Comparison of ENCODE assay signal across 3 cellular contexts in the genomic region with DNA sequence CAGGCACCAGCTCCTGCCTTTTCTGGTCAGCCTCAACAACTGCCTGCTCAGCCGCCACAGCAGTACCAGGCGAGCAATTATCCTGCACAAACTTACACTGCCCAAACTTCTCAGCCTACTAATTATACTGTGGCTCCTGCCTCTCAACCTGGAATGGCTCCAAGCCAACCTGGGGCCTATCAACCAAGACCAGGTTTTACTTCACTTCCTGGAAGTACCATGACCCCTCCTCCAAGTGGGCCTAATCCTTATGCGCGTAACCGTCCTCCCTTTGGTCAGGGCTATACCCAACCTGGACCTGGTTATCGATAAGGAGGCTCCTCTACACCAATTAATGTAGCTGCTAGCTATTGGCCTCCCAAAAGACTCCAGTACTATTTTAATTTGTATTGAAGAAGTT.
TF ChIP-seq lines count a peak whose summit lies in the region.

No MANE protein-coding gene starts in this region.

TF ChIP-seq in liver, 16 proteins besides CTCF, POLR2A, EP300 and RAD21 (continued from another document):
- TF ChIP-seq TAF1 (conservative IDR thresholded peaks at IDR 0.05) (no peak), JUND (IDR thresholded peaks at IDR 0.05) (no peak), FOXA1 (IDR thresholded peaks at IDR 0.05) (no peak), SP1 (IDR thresholded peaks at IDR 0.05) (no peak), RXRA (IDR thresholded peaks at IDR 0.05) (no peak), YY1 (IDR thresholded peaks at IDR 0.05) (no peak), HNF4A (conservative IDR thresholded peaks at IDR 0.05) (no peak), GABPA (IDR thresholded peaks at IDR 0.05 in 1 of 2, conservative IDR thresholded peaks at IDR 0.05 in 1 of 2) (no peak)
- TF ChIP-seq, protein P1, sequence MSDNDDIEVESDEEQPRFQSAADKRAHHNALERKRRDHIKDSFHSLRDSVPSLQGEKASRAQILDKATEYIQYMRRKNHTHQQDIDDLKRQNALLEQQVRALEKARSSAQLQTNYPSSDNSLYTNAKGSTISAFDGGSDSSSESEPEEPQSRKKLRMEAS (IDR thresholded peaks at IDR 0.05) = no peak
- TF ChIP-seq, protein P2, sequence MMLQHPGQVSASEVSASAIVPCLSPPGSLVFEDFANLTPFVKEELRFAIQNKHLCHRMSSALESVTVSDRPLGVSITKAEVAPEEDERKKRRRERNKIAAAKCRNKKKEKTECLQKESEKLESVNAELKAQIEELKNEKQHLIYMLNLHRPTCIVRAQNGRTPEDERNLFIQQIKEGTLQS (IDR thresholded peaks at IDR 0.05) = no peak
- TF ChIP-seq, protein P3, sequence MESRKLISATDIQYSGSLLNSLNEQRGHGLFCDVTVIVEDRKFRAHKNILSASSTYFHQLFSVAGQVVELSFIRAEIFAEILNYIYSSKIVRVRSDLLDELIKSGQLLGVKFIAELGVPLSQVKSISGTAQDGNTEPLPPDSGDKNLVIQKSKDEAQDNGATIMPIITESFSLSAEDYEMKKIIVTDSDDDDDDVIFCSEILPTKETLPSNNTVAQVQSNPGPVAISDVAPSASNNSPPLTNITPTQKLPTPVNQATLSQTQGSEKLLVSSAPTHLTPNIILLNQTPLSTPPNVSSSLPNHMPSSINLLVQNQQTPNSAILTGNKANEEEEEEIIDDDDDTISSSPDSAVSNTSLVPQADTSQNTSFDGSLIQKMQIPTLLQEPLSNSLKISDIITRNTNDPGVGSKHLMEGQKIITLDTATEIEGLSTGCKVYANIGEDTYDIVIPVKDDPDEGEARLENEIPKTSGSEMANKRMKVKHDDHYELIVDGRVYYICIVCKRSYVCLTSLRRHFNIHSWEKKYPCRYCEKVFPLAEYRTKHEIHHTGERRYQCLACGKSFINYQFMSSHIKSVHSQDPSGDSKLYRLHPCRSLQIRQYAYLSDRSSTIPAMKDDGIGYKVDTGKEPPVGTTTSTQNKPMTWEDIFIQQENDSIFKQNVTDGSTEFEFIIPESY (IDR thresholded peaks at IDR 0.05) = no peak

TF ChIP-seq in HepG2, 621 proteins besides CTCF, POLR2A, EP300 and RAD21 (continued from another document):
- TF ChIP-seq ADNP (CRISPR knock-in tag; IDR thresholded peaks at IDR 0.05) (no peak), ZNF570 (CRISPR knock-in tag; IDR thresholded peaks at IDR 0.05; ENCODE audit: borderline replicate concordance) (no peak), ZNF124 (CRISPR knock-in tag; IDR thresholded peaks at IDR 0.05) (no peak), ZNF333 (CRISPR knock-in tag; IDR thresholded peaks at IDR 0.05; ENCODE audit: borderline replicate concordance) (no peak), SUZ12 (IDR thresholded peaks at IDR 0.05; ENCODE audit: low read depth, low read length) (no peak), TCF12 (IDR thresholded peaks at IDR 0.05) (no peak), TCF12 (CRISPR knock-in tag; IDR thresholded peaks at IDR 0.05) (no peak), MEIS2 (CRISPR knock-in tag; IDR thresholded peaks at IDR 0.05) (no peak), ZNF768 (CRISPR knock-in tag; IDR thresholded peaks at IDR 0.05) (no peak), SOX5 (CRISPR knock-in tag; IDR thresholded peaks at IDR 0.05; ENCODE audit: borderline replicate concordance) (no peak), FLYWCH1 (CRISPR knock-in tag; IDR thresholded peaks at IDR 0.05) (no peak), RXRA (CRISPR knock-in tag; IDR thresholded peaks at IDR 0.05) (no peak), CHCHD3 (CRISPR knock-in tag; IDR thresholded peaks at IDR 0.05) (no peak), ONECUT2 (CRISPR knock-in tag; IDR thresholded peaks at IDR 0.05) (no peak)
- TF ChIP-seq, protein P4, sequence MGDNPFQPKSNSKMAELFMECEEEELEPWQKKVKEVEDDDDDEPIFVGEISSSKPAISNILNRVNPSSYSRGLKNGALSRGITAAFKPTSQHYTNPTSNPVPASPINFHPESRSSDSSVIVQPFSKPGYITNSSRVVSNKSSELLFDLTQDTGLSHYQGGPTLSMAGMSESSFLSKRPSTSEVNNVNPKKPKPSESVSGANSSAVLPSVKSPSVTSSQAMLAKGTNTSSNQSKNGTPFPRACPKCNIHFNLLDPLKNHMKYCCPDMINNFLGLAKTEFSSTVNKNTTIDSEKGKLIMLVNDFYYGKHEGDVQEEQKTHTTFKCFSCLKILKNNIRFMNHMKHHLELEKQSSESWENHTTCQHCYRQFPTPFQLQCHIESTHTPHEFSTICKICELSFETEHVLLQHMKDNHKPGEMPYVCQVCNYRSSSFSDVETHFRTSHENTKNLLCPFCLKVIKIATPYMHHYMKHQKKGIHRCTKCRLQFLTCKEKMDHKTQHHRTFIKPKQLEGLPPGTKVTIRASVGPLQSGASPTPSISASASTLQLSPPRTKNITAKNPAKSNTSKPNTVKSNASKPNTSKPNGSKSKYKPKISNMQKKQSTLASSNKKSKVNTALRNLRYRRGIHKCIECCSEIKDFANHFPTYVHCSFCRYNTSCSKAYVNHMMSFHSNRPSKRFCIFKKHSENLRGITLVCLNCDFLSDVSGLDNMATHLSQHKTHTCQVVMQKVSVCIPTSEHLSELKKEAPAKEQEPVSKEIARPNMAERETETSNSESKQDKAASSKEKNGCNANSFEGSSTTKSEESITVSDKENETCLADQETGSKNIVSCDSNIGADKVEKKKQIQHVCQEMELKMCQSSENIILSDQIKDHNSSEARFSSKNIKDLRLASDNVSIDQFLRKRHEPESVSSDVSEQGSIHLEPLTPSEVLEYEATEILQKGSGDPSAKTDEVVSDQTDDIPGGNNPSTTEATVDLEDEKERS (CRISPR knock-in tag; IDR thresholded peaks at IDR 0.05) = no peak

TF ChIP-seq in WTC11, 78 proteins besides CTCF, POLR2A, EP300 and RAD21:
- TF ChIP-seq, protein P5, sequence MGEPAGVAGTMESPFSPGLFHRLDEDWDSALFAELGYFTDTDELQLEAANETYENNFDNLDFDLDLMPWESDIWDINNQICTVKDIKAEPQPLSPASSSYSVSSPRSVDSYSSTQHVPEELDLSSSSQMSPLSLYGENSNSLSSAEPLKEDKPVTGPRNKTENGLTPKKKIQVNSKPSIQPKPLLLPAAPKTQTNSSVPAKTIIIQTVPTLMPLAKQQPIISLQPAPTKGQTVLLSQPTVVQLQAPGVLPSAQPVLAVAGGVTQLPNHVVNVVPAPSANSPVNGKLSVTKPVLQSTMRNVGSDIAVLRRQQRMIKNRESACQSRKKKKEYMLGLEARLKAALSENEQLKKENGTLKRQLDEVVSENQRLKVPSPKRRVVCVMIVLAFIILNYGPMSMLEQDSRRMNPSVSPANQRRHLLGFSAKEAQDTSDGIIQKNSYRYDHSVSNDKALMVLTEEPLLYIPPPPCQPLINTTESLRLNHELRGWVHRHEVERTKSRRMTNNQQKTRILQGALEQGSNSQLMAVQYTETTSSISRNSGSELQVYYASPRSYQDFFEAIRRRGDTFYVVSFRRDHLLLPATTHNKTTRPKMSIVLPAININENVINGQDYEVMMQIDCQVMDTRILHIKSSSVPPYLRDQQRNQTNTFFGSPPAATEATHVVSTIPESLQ (CRISPR knock-in tag; IDR thresholded peaks at IDR 0.05) = no peak
